In genomic region chr9:91740713-91741112, GRCh38 we compare ENCODE assay signal across 13 cellular contexts.
A peak's percentile ranks its signal among the peaks of the same experiment; 100 is the strongest.
DNase-seq lines count a peak whose midpoint lies in the region; ATAC-seq and TF ChIP-seq lines count a peak whose summit lies in the region.
"Had no signal": no experiment of that assay in that cellular context is flagged by ENCODE, and none has a peak within 500 bp of the region (broad histone marks: within the 10 kb centered on the region; RNA-seq: fewer than 3 reads in every experiment).

No MANE protein-coding gene starts in this region.

- in situ Hi-C loops in HAP-1 (cut with MboI; ENCODE audit: low sequenced_read_pairs), result no loop called here

- no peak overlapping the region for H3K4me3 Mint-ChIP-seq in GM23338
- H3K4me3 Mint-ChIP-seq: activated naive CD8-positive, alpha-beta T cell treated with anti-CD3 and anti-CD28 coated beads, Interleukin-2, amount 10 ng/mL, durations not matched to agents 7 days and 5 days; T-helper 2 cell treated with Interferon-gamma antibody and Interleukin-4, amounts not matched to agents 5 μg/mL and 100 μg/mL, for 36 hours had no signal

- no peaks in the 10 kb centered on the region; the same call in 2 of the 3 replicates for H3K9me3 Mint-ChIP-seq in GM23338
- H3K9me3 Mint-ChIP-seq: activated naive CD8-positive, alpha-beta T cell treated with anti-CD3 and anti-CD28 coated beads, Interleukin-2, amount 10 ng/mL, durations not matched to agents 7 days and 5 days; T-helper 2 cell treated with Interferon-gamma antibody and Interleukin-4, amounts not matched to agents 5 μg/mL and 100 μg/mL, for 36 hours had no signal

- no peaks in the 10 kb centered on the region for H3K79me2 ChIP-seq in GM23338 (replicated peaks; ENCODE audit: insufficient read depth)

- ATAC-seq in GM23338 (no peak), right cardiac atrium (peak; percentile 41 to 55)
- ATAC-seq: HepG2, psoas muscle had no signal

- H3K4me1 ChIP-seq in GM23338 (ENCODE audit: insufficient read depth) (no peaks in the 10 kb centered on the region), right cardiac atrium (ENCODE audit: control insufficient read depth, insufficient read depth, low read length) (no peaks in the 10 kb centered on the region), spleen (no peaks in the 10 kb centered on the region), HAP-1 (no peaks in the 10 kb centered on the region)
- H3K4me1 ChIP-seq: psoas muscle had no signal

- no peaks in the 10 kb centered on the region for H3K4me1 Mint-ChIP-seq in GM23338
- H3K4me1 Mint-ChIP-seq: activated naive CD8-positive, alpha-beta T cell treated with anti-CD3 and anti-CD28 coated beads, Interleukin-2, amount 10 ng/mL, durations not matched to agents 7 days and 5 days had no signal

- H3K27ac Mint-ChIP-seq in GM23338, result no peak overlapping the region
- H3K27ac Mint-ChIP-seq: activated naive CD8-positive, alpha-beta T cell treated with anti-CD3 and anti-CD28 coated beads, Interleukin-2, amount 10 ng/mL, durations not matched to agents 7 days and 5 days; T-helper 2 cell treated with Interferon-gamma antibody and Interleukin-4, amounts not matched to agents 5 μg/mL and 100 μg/mL, for 36 hours had no signal

- no peaks in the 10 kb centered on the region for H3K9me2 ChIP-seq in GM23338 (ENCODE audit: insufficient read depth)

- H3K4me2 ChIP-seq in GM23338, result no peak overlapping the region

- H3K36me3 ChIP-seq in GM23338 (ENCODE audit: insufficient read depth) (no peaks in the 10 kb centered on the region), spleen (no peaks in the 10 kb centered on the region), HAP-1 (replicated peaks) (no peaks in the 10 kb centered on the region)

- H3K27ac ChIP-seq in GM23338 (ENCODE audit: low read depth) (no peak overlapping the region), right cardiac atrium (ENCODE audit: low read length) (no peak overlapping the region), spleen (peak overlapping the region in 4 of 8 donors; percentile 21 to 32 (median 24))
- H3K27ac ChIP-seq: psoas muscle had no signal

- intact Hi-C loops in right cardiac atrium (cut with DNase I) (no loop called here), spleen (cut with DNase I; ENCODE audit: low total_unique reads) (no loop called here)

- DNase-seq in GM23338 (ENCODE audit: low spot score) (peak; percentile 26), dedifferentiated amniotic fluid mesenchymal stem cell (ENCODE audit: extremely low spot score) (peak; percentile 36), right cardiac atrium (peak; percentile 64 to 78 (median 76)), spleen (peak; percentile 38), SKM-1 treated with dmso at 0.1 percent for 144 hours (lab: John Stamatoyannopoulos, UW; ENCODE audit: unreplicated experiment) (no peak), HAP-1 (ENCODE audit: low spot score in 2 of 2) (no peak)
- no peak for DNase-seq in stimulated activated CD4-positive, alpha-beta T cell treated with anti-CD3 and anti-CD28 coated beads, Interleukin-15, amount 100 ng/mL, for 24 hours
- DNase-seq: activated naive CD8-positive, alpha-beta T cell treated with anti-CD3 and anti-CD28 coated beads, Interleukin-2, amount 10 ng/mL, durations not matched to agents 7 days and 5 days; DMS79; NCI-H2029; psoas muscle had no signal

- H4K20me1 ChIP-seq in GM23338 (replicated peaks; ENCODE audit: insufficient read depth), result no peaks in the 10 kb centered on the region

- H3K4me3 ChIP-seq in GM23338, result no peak overlapping the region
- H3K4me3 ChIP-seq in right cardiac atrium (ENCODE audit: low read length), result no peak overlapping the region
- no peak overlapping the region for H3K4me3 ChIP-seq in spleen
- no peak overlapping the region for H3K4me3 ChIP-seq in HAP-1
- H3K4me3 ChIP-seq: psoas muscle had no signal

- no peak for TF ChIP-seq POLR2A in spleen (IDR thresholded peaks at IDR 0.05)

- WGBS in right cardiac atrium, result 41% methylated on average over 10 of the region's 10 CpGs
- WGBS in spleen, 5 donors, result 64 to 83% (median 71%) methylated on average over 10 of the region's 10 CpGs

- H3K27me3 ChIP-seq in GM23338 (ENCODE audit: insufficient read depth), result no peaks in the 10 kb centered on the region
- no peaks in the 10 kb centered on the region for H3K27me3 ChIP-seq in right cardiac atrium (ENCODE audit: control insufficient read depth, insufficient read depth)
- peaks cover 0 to 14% (median 0%) of the 10 kb centered on the region in 7 donors for H3K27me3 ChIP-seq in spleen (replicated peaks in 1 of 7)
- no peaks in the 10 kb centered on the region for H3K27me3 ChIP-seq in HAP-1 (ENCODE audit: low read depth)

- no peak overlapping the region for H2AFZ ChIP-seq in GM23338

- peaks cover 4% of the 10 kb centered on the region for H3K27me3 Mint-ChIP-seq in GM23338 (ENCODE audit: insufficient read depth, low read depth, poor library complexity)

- H3K9me3 ChIP-seq in right cardiac atrium (ENCODE audit: control insufficient read depth, low read length), result no peaks in the 10 kb centered on the region
- H3K9me3 ChIP-seq in spleen, result no peaks in the 10 kb centered on the region
- no peaks in the 10 kb centered on the region for H3K9me3 ChIP-seq in HAP-1
- H3K9me3 ChIP-seq: psoas muscle had no signal

- no peaks in the 10 kb centered on the region for H3F3A ChIP-seq in GM23338 (replicated peaks; ENCODE audit: low read depth)

- 0 out of 3 replicates have a peak, but pooled peaks cover 3% of the 10 kb centered on the region for H3K36me3 Mint-ChIP-seq in GM23338 (ENCODE audit: low read depth)
- H3K36me3 Mint-ChIP-seq: activated naive CD8-positive, alpha-beta T cell treated with anti-CD3 and anti-CD28 coated beads, Interleukin-2, amount 10 ng/mL, durations not matched to agents 7 days and 5 days had no signal

- TF ChIP-seq CTCF in GM23338 (conservative IDR thresholded peaks at IDR 0.05; ENCODE audit: low read depth in 2 of 2) (peak in 1 of 2 experiments; percentile 21; a peak in 1 of 4 replicates), spleen (IDR thresholded peaks at IDR 0.05 in 8 of 11, conservative IDR thresholded peaks at IDR 0.05 in 3 of 11) (peak in 1 of 11 experiments; percentile 9)

TF ChIP-seq in GM23338, 12 proteins besides CTCF, POLR2A, EP300 and RAD21:
- TF ChIP-seq REST (IDR thresholded peaks at IDR 0.05; ENCODE audit: unreplicated experiment) (no peak), ZNF114 (CRISPR knock-in tag; IDR thresholded peaks at IDR 0.05) (no peak), EZH2phosphoT487 (IDR thresholded peaks at IDR 0.05; ENCODE audit: unreplicated experiment) (no peak), ZNF331 (CRISPR knock-in tag; IDR thresholded peaks at IDR 0.05; ENCODE audit: low read depth) (no peak), ETS1 (IDR thresholded peaks at IDR 0.05) (no peak), EZH2 (IDR thresholded peaks at IDR 0.05; ENCODE audit: low read depth, unreplicated experiment) (no peak), NANOG (IDR thresholded peaks at IDR 0.05; ENCODE audit: borderline replicate concordance) (no peak), POLR2AphosphoS5 (IDR thresholded peaks at IDR 0.05; ENCODE audit: low read depth) (no peak), CREB1 (CRISPR knock-in tag; IDR thresholded peaks at IDR 0.05; ENCODE audit: low read depth) (no peak)

Comparison
In these comparisons a context has a peak if more than half of its experiments do, and no peak if none do; other contexts are left out.
1. DNase-seq: peak in GM23338 (single experiment), dedifferentiated amniotic fluid mesenchymal stem cell (single experiment), right cardiac atrium (3 of 3) and spleen (single experiment); none in SKM-1 treated with dmso at 0.1 percent for 144 hours (single experiment), stimulated activated CD4-positive, alpha-beta T cell treated with anti-CD3 and anti-CD28 coated beads, Interleukin-15, amount 100 ng/mL, for 24 hours (single experiment) and HAP-1 (0 of 2).